ENCODE assay signal across 26 cellular contexts in the genomic region with DNA sequence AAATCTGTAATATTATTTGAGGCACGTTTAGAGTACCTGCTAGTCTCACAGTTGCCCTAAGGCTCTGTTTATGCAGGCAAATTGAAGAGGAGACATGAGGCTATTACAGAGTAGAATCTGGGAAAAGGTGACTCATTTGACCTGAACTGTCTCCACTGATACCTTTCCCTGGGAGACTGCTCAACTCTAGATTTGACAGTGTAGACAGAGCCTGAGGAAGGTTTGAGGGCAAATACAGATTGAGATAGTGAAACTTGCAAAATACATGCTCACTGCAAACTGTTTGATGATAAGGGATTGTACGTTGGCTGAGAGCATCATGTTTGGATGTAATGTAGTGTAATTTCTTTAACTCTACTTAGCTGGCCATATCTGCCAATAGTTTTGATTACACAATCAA.
"Had no signal": no experiment of that assay in that cellular context is flagged by ENCODE, and none has a peak within 500 bp of the region (broad histone marks: within the 10 kb centered on the region; RNA-seq: fewer than 3 reads in every experiment).

No MANE protein-coding gene starts in this region.

- H3K36me3 Mint-ChIP-seq: immature natural killer cell; natural killer cell treated with Interleukin-12 subunit alpha and Interleukin-12 subunit beta and Interleukin-15 and Interleukin-18, amount 100 ng/mL, for 72 hours; stimulated activated memory B cell treated with anti-CD40 and anti-IgM and Interleukin-4, amounts not matched to agents 10 μg/mL and 1 μg/mL and 100 μg/mL, for 72 hours; type B pancreatic cell had no signal

- H3K4me3 Mint-ChIP-seq: immature natural killer cell; naive thymus-derived CD4-positive, alpha-beta T cell; natural killer cell treated with Interleukin-12 subunit alpha and Interleukin-12 subunit beta and Interleukin-15 and Interleukin-18, amount 100 ng/mL, for 72 hours; stimulated activated memory B cell treated with anti-CD40 and anti-IgM and Interleukin-4, amounts not matched to agents 10 μg/mL and 1 μg/mL and 100 μg/mL, for 72 hours; stimulated activated naive CD8-positive, alpha-beta T cell treated with anti-CD3 and anti-CD28 coated beads, Interleukin-15, amount 100 ng/mL, for 72 hours; type B pancreatic cell had no signal

- H3K27me3 ChIP-seq: ovary, right atrium auricular region, right lobe of liver, tibial nerve, uterus had no signal

- H3K27ac ChIP-seq: left ventricle myocardium inferior, lower lobe of right lung, ovary, right atrium auricular region, right lobe of liver, tibial nerve, uterus had no signal

- H3K36me3 ChIP-seq: left ventricle myocardium inferior, lower lobe of right lung, ovary, right atrium auricular region, right lobe of liver, tibial nerve, uterus had no signal

- H3K4me1 ChIP-seq: left ventricle myocardium inferior, lower lobe of right lung, right atrium auricular region, tibial nerve, uterus had no signal

- H3K4me3 ChIP-seq: left ventricle myocardium inferior, lower lobe of right lung, mucosa of descending colon, ovary, right atrium auricular region, right lobe of liver, smooth muscle cell, tibial nerve, uterus had no signal

- DNase-seq: hypothalamus; immature natural killer cell; kidney; left colon; left ventricle myocardium inferior; lower lobe of right lung; midbrain; mucosa of descending colon; naive thymus-derived CD4-positive, alpha-beta T cell; ovary; right lobe of liver; stimulated activated CD4-positive, alpha-beta T cell treated with anti-CD3 and anti-CD28 coated beads, Interleukin-1b, Interleukin-23, amount 100 ng/mL, for 48 hours; stimulated activated CD4-positive, alpha-beta T cell treated with anti-CD3 and anti-CD28 coated beads, Interleukin-2, amount 100 ng/mL, for 48 hours; stimulated activated CD4-positive, alpha-beta T cell treated with anti-CD3 and anti-CD28 coated beads, Interleukin-4, amount 100 ng/mL, for 4 hours; stimulated activated CD8-positive, alpha-beta memory T cell treated with anti-CD3 and anti-CD28 coated beads, Interleukin-4, amount 100 ng/mL, for 48 hours; stimulated activated naive CD4-positive, alpha-beta T cell treated with Interleukin-2 at 50 U/mL for 16 hours; stimulated activated naive CD8-positive, alpha-beta T cell treated with anti-CD3 and anti-CD28 coated beads, Interleukin-15, amount 100 ng/mL, for 72 hours; substantia nigra; uterus had no signal

- H3K9me3 Mint-ChIP-seq: type B pancreatic cell had no signal

- H3K9me3 ChIP-seq: left ventricle myocardium inferior, lower lobe of right lung, mucosa of descending colon, ovary, right atrium auricular region, right lobe of liver, tibial nerve, uterus had no signal

- H3K27me3 Mint-ChIP-seq: naive thymus-derived CD4-positive, alpha-beta T cell; natural killer cell treated with Interleukin-12 subunit alpha and Interleukin-12 subunit beta and Interleukin-15 and Interleukin-18, amount 100 ng/mL, for 72 hours; progenitor cell of endocrine pancreas; stimulated activated memory B cell treated with anti-CD40 and anti-IgM and Interleukin-4, amounts not matched to agents 10 μg/mL and 1 μg/mL and 100 μg/mL, for 72 hours; stimulated activated naive CD8-positive, alpha-beta T cell treated with anti-CD3 and anti-CD28 coated beads, Interleukin-15, amount 100 ng/mL, for 72 hours; type B pancreatic cell had no signal

- ATAC-seq: left colon; lower lobe of right lung; mucosa of descending colon; naive thymus-derived CD4-positive, alpha-beta T cell; natural killer cell treated with Interleukin-12 subunit alpha and Interleukin-12 subunit beta and Interleukin-15 and Interleukin-18, amount 100 ng/mL, for 72 hours; stimulated activated memory B cell treated with anti-CD40 and anti-IgM and Interleukin-4, amounts not matched to agents 10 μg/mL and 1 μg/mL and 100 μg/mL, for 72 hours; stimulated activated naive CD8-positive, alpha-beta T cell treated with anti-CD3 and anti-CD28 coated beads, Interleukin-15, amount 100 ng/mL, for 72 hours had no signal

- H3K4me1 Mint-ChIP-seq: immature natural killer cell; naive thymus-derived CD4-positive, alpha-beta T cell; stimulated activated memory B cell treated with anti-CD40 and anti-IgM and Interleukin-4, amounts not matched to agents 10 μg/mL and 1 μg/mL and 100 μg/mL, for 72 hours; stimulated activated naive CD8-positive, alpha-beta T cell treated with anti-CD3 and anti-CD28 coated beads, Interleukin-15, amount 100 ng/mL, for 72 hours had no signal

- H3K27ac Mint-ChIP-seq: immature natural killer cell; naive thymus-derived CD4-positive, alpha-beta T cell; natural killer cell treated with Interleukin-12 subunit alpha and Interleukin-12 subunit beta and Interleukin-15 and Interleukin-18, amount 100 ng/mL, for 72 hours; progenitor cell of endocrine pancreas; stimulated activated memory B cell treated with anti-CD40 and anti-IgM and Interleukin-4, amounts not matched to agents 10 μg/mL and 1 μg/mL and 100 μg/mL, for 72 hours; stimulated activated naive CD8-positive, alpha-beta T cell treated with anti-CD3 and anti-CD28 coated beads, Interleukin-15, amount 100 ng/mL, for 72 hours; type B pancreatic cell had no signal
